In the genomic region with DNA sequence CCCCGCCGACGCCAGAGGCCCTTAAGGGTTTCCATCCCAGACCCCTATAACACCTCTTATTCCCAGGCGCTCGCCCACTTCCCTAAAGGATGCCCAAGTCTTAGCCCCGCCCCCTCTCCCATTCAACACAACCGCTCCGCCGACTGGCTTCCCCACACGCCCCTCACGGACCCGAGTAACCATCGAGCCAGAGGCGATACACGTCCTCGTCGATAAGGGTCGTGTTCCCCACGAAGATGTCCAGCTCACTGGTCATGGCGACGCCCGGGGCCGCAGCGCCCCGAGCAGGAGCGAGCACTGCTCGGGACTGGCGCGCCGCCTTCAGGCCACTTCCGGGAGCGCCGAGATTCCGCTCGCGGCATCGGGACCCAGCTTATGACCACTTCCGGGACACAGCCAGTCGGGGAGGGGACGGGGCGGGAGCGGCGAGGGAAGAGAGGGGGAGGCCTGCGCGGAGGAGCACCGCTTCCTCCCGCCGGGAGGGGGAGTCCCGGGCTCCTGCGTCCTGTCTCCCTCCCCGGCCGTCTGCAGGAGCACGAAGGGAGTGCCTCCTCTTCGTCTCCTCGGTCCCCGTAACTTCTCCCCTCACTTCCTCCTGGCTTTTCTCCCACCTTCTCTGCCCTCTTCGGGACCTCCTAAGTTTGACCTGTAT, we compare ENCODE assay signal across 8 cellular contexts. TPM values are rescaled to one million over a fixed set of nuclear protein-coding genes. Genes with fewer than 3 reads are reported as not detected.
DNase-seq lines count a peak whose midpoint lies in the region; ATAC-seq and TF ChIP-seq lines count a peak whose summit lies in the region.

A gene (minus strand): TSS at position 309 of the 652 bp plus-strand sequence. CDS start 53 bp downstream, at position 256.

- H3K9me2 ChIP-seq in MM.1S (replicated peaks; ENCODE audit: insufficient read depth, low read length) (no peaks in the 10 kb centered on the region), neural cell (ENCODE audit: insufficient read depth, low read length) (no peaks in the 10 kb centered on the region)

- peaks cover 72% of the 10 kb centered on the region for H3K4me1 Mint-ChIP-seq in stimulated activated naive CD8-positive, alpha-beta T cell treated with anti-CD3 and anti-CD28 coated beads, Interleukin-15, amount 100 ng/mL, for 72 hours

- H4K20me1 ChIP-seq in DND-41 (ENCODE audit: insufficient read depth, low read length) = peaks cover 32% of the 10 kb centered on the region
- H4K20me1 ChIP-seq in MM.1S (ENCODE audit: insufficient read depth, low read length) = no peaks in the 10 kb centered on the region
- H4K20me1 ChIP-seq in neural cell (ENCODE audit: insufficient read depth) = no peaks in the 10 kb centered on the region

- H3K27me3 Mint-ChIP-seq in stimulated activated naive CD8-positive, alpha-beta T cell treated with anti-CD3 and anti-CD28 coated beads, Interleukin-15, amount 100 ng/mL, for 72 hours = no peaks in the 10 kb centered on the region

- peak; percentile 86 for TF ChIP-seq CTCF in DND-41 (IDR thresholded peaks at IDR 0.05; ENCODE audit: borderline replicate concordance, extremely low read depth, low read length, poor library complexity, severe bottlenecking)
- peak; percentile 79 for TF ChIP-seq CTCF in MM.1S (IDR thresholded peaks at IDR 0.05; ENCODE audit: low read length)
- TF ChIP-seq CTCF in neural cell (IDR thresholded peaks at IDR 0.05; ENCODE audit: poor library complexity, severe bottlenecking) = peak; percentile 99

- peak within 1 kb of the TSS; percentile 42 to 71 for H3K4me3 ChIP-seq in DND-41 (ENCODE audit: low read depth in 1 of 2, low read length in 2 of 2)
- peak within 1 kb of the TSS; percentile 98 for H3K4me3 ChIP-seq in MM.1S (ENCODE audit: low read length)
- H3K4me3 ChIP-seq in neural cell (ENCODE audit: low read length) = peak within 1 kb of the TSS; percentile 96

- H3K27ac ChIP-seq in DND-41 (ENCODE audit: low read length) = peak within 1 kb of the TSS; percentile 85
- peak within 1 kb of the TSS; percentile 69 for H3K27ac ChIP-seq in MM.1S (ENCODE audit: low read length)
- H3K27ac ChIP-seq in neural cell (ENCODE audit: low read length) = peak within 1 kb of the TSS; percentile 92

- peaks cover 23% of the 10 kb centered on the region for H3F3A ChIP-seq in MM.1S (ENCODE audit: insufficient read depth, low read length)
- H3F3A ChIP-seq in neural cell (ENCODE audit: insufficient read depth, low read length, poor library complexity, severe bottlenecking) = peaks cover 4% of the 10 kb centered on the region

- H3K36me3 ChIP-seq in DND-41 (ENCODE audit: insufficient read depth, low read length) (peaks cover 44% of the 10 kb centered on the region), MM.1S (replicated peaks; ENCODE audit: insufficient read depth, low read length) (peaks cover 8% of the 10 kb centered on the region), neural cell (ENCODE audit: insufficient read depth, low read length) (no peaks in the 10 kb centered on the region)

- H3K9me3 ChIP-seq in DND-41 (ENCODE audit: insufficient read depth, low read length, severe bottlenecking) (no peaks in the 10 kb centered on the region), MM.1S (replicated peaks; ENCODE audit: insufficient read depth, low read length) (no peaks in the 10 kb centered on the region), neural cell (ENCODE audit: low read length) (no peaks in the 10 kb centered on the region)

- peak; percentile 98 for DNase-seq in DND-41
- peak; percentile 95 for DNase-seq in H4 (ENCODE audit: low spot score)
- DNase-seq in MM.1S = peak; percentile 97
- peak; percentile 84 for DNase-seq in SHP77 treated with DMSO at 0.1 percent for 48 hours (lab: John Stamatoyannopoulos, UW)
- DNase-seq in activated effector memory CD4-positive, alpha-beta T cell treated with anti-CD3 and anti-CD28 coated beads, Interleukin-2, amount 50 U/mL, for 16 hours = peak; percentile 98
- peak; percentile 95 for DNase-seq in fibroblast of the conjunctiva (ENCODE audit: low read depth)
- peak; percentile 91 to 94 for DNase-seq in stimulated activated naive CD8-positive, alpha-beta T cell treated with anti-CD3 and anti-CD28 coated beads, Interleukin-15, amount 100 ng/mL, for 72 hours

- TF ChIP-seq RAD21 in neural cell (conservative IDR thresholded peaks at IDR 0.05) = peak; percentile 70

- no peaks in the 10 kb centered on the region for H3K9me3 Mint-ChIP-seq in stimulated activated naive CD8-positive, alpha-beta T cell treated with anti-CD3 and anti-CD28 coated beads, Interleukin-15, amount 100 ng/mL, for 72 hours

- H3K4me3 Mint-ChIP-seq in stimulated activated naive CD8-positive, alpha-beta T cell treated with anti-CD3 and anti-CD28 coated beads, Interleukin-15, amount 100 ng/mL, for 72 hours = peak within 1 kb of the TSS; percentile 89 to 98

- H3K9ac ChIP-seq in DND-41 (ENCODE audit: low read depth, low read length) (peak within 1 kb of the TSS; percentile 75), MM.1S (ENCODE audit: low read length) (peak within 1 kb of the TSS; percentile 77), neural cell (ENCODE audit: low read length) (peak within 1 kb of the TSS; percentile 97)

- peak within 1 kb of the TSS; percentile 95 for H2AFZ ChIP-seq in DND-41 (ENCODE audit: low read depth, low read length)
- H2AFZ ChIP-seq in MM.1S (ENCODE audit: low read length) = peak within 1 kb of the TSS; percentile 96
- H2AFZ ChIP-seq in neural cell (ENCODE audit: low read depth, low read length) = peak within 1 kb of the TSS; percentile 92

- peak; percentile 74 for ATAC-seq in DND-41 (ENCODE audit: insufficient read depth, low read depth)
- peak; percentile 73 for ATAC-seq in stimulated activated naive CD8-positive, alpha-beta T cell treated with anti-CD3 and anti-CD28 coated beads, Interleukin-15, amount 100 ng/mL, for 72 hours

- H3K4me1 ChIP-seq in DND-41 (ENCODE audit: insufficient read depth, low read length) (peaks cover 81% of the 10 kb centered on the region), MM.1S (ENCODE audit: low read length) (peaks cover 34% of the 10 kb centered on the region)

- H3K79me2 ChIP-seq in DND-41 (ENCODE audit: insufficient read depth, low read length) = peaks cover 34% of the 10 kb centered on the region
- H3K79me2 ChIP-seq in MM.1S (ENCODE audit: low read length) = peaks cover 41% of the 10 kb centered on the region
- H3K79me2 ChIP-seq in neural cell (replicated peaks; ENCODE audit: insufficient read depth, low read length) = peaks cover 17% of the 10 kb centered on the region

- peak; percentile 79 for TF ChIP-seq EP300 in neural cell (conservative IDR thresholded peaks at IDR 0.05; ENCODE audit: poor library complexity, severe bottlenecking)

- peak within 1 kb of the TSS; percentile 94 to 99 for H3K27ac Mint-ChIP-seq in stimulated activated naive CD8-positive, alpha-beta T cell treated with anti-CD3 and anti-CD28 coated beads, Interleukin-15, amount 100 ng/mL, for 72 hours

- no peaks in the 10 kb centered on the region for H3K27me3 ChIP-seq in DND-41 (ENCODE audit: insufficient read depth, low read length, poor library complexity)
- no peaks in the 10 kb centered on the region for H3K27me3 ChIP-seq in MM.1S (replicated peaks; ENCODE audit: insufficient read depth, low read length)
- no peaks in the 10 kb centered on the region for H3K27me3 ChIP-seq in neural cell (ENCODE audit: insufficient read depth, low read depth, low read length)

- H3K4me2 ChIP-seq in DND-41 (ENCODE audit: insufficient read depth, low read length) (peak within 1 kb of the TSS; percentile 96), MM.1S (ENCODE audit: low read depth, low read length) (peak within 1 kb of the TSS; percentile 100), neural cell (ENCODE audit: low read length) (peak within 1 kb of the TSS; percentile 94)

TF ChIP-seq in neural cell, 6 proteins besides CTCF, POLR2A, EP300 and RAD21:
- no peak for TF ChIP-seq EZH2 (IDR thresholded peaks at IDR 0.05; ENCODE audit: borderline replicate concordance, insufficient read depth, low read length, poor library complexity, severe bottlenecking)
- peak; percentile 90 for TF ChIP-seq MXI1 (conservative IDR thresholded peaks at IDR 0.05; ENCODE audit: poor library complexity, severe bottlenecking)
- TF ChIP-seq TAF1 (IDR thresholded peaks at IDR 0.05; ENCODE audit: low read depth) = peak; percentile 68
- peak; percentile 71 for TF ChIP-seq SMC3 (conservative IDR thresholded peaks at IDR 0.05; ENCODE audit: poor library complexity)
- TF ChIP-seq, protein P1, sequence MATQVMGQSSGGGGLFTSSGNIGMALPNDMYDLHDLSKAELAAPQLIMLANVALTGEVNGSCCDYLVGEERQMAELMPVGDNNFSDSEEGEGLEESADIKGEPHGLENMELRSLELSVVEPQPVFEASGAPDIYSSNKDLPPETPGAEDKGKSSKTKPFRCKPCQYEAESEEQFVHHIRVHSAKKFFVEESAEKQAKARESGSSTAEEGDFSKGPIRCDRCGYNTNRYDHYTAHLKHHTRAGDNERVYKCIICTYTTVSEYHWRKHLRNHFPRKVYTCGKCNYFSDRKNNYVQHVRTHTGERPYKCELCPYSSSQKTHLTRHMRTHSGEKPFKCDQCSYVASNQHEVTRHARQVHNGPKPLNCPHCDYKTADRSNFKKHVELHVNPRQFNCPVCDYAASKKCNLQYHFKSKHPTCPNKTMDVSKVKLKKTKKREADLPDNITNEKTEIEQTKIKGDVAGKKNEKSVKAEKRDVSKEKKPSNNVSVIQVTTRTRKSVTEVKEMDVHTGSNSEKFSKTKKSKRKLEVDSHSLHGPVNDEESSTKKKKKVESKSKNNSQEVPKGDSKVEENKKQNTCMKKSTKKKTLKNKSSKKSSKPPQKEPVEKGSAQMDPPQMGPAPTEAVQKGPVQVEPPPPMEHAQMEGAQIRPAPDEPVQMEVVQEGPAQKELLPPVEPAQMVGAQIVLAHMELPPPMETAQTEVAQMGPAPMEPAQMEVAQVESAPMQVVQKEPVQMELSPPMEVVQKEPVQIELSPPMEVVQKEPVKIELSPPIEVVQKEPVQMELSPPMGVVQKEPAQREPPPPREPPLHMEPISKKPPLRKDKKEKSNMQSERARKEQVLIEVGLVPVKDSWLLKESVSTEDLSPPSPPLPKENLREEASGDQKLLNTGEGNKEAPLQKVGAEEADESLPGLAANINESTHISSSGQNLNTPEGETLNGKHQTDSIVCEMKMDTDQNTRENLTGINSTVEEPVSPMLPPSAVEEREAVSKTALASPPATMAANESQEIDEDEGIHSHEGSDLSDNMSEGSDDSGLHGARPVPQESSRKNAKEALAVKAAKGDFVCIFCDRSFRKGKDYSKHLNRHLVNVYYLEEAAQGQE (IDR thresholded peaks at IDR 0.05; ENCODE audit: borderline replicate concordance) = peak; percentile 89
- TF ChIP-seq POLR2AphosphoS5 (IDR thresholded peaks at IDR 0.05) = peak; percentile 98
TF ChIP-seq in neural cell: peak in this region for 5.

RNA-seq across cellular contexts. Expression of the gene that starts here (rescaled TPM):
- total RNA-seq in H4 (2014; rRNA removed; shearing (Covaris generic)) = 175 and 231 TPM in 2 replicates
- polyA plus RNA-seq in neural cell = 248 and 284 TPM in 2 replicates
- 145 and 164 TPM in 2 replicates for polyA minus RNA-seq in neural cell

Comparison
In these comparisons a context has a peak if more than half of its experiments do, and no peak if none do; other contexts are left out.
1. Peak in every context shown above with its lines: DNase-seq, ATAC-seq, H3K4me3 ChIP-seq and H3K27ac ChIP-seq.